In the genomic region with DNA sequence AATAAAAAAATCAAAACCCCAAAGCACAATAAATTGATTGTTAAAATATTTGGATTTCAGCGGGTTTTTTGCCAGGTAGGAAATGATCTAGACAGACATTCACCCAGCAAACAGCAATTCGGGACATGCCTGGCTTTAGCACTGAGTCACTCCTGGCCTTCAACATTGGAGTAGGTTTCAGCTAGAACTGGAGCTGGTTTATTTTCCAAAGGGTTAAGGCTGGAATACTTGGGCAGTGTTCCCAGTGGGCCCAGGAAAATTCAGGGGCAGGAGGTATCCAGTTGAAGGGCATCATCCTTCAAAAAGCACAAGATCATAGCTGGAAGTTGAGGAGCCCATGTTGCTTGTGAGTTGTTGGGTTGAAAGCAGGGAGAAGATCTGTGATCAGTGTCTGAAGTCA, we compare ENCODE assay signal across 20 cellular contexts. TPM values are rescaled to one million over a fixed set of nuclear protein-coding genes. Genes with fewer than 3 reads are reported as not detected.
A peak's percentile ranks its signal among the peaks of the same experiment; 100 is the strongest.
DNase-seq lines count a peak whose midpoint lies in the region; ATAC-seq and TF ChIP-seq lines count a peak whose summit lies in the region.
"Had no signal": no experiment of that assay in that cellular context is flagged by ENCODE, and none has a peak within 500 bp of the region (broad histone marks: within the 10 kb centered on the region; RNA-seq: fewer than 3 reads in every experiment).

No MANE protein-coding gene starts in this region.

- H3K79me2 ChIP-seq in hepatocyte, result no peaks in the 10 kb centered on the region

- H3K27me3 ChIP-seq in hepatocyte (no peaks in the 10 kb centered on the region), tibial artery (no peaks in the 10 kb centered on the region)
- H3K27me3 ChIP-seq: upper lobe of right lung had no signal

- no peak overlapping the region for H3K4me2 ChIP-seq in hepatocyte

- H3K9me3 ChIP-seq in hepatocyte (ENCODE audit: low read depth) (no peaks in the 10 kb centered on the region), tibial artery (no peaks in the 10 kb centered on the region)
- H3K9me3 ChIP-seq: upper lobe of right lung had no signal

- peaks cover 38% of the 10 kb centered on the region for H3K4me1 Mint-ChIP-seq in HFFc6 (ENCODE audit: low read depth)
- H3K4me1 Mint-ChIP-seq: naive B cell had no signal

- H3K4me3 Mint-ChIP-seq in HFFc6, result no peak overlapping the region
- H3K4me3 Mint-ChIP-seq: CD4-positive, alpha-beta memory T cell; naive B cell had no signal

- no peaks in the 10 kb centered on the region; the same call in 1 of the 2 replicates for H3K27me3 Mint-ChIP-seq in HFFc6 (ENCODE audit: insufficient read depth)
- H3K27me3 Mint-ChIP-seq: CD4-positive, alpha-beta memory T cell; naive B cell had no signal

- H2AFZ ChIP-seq in hepatocyte, result no peak overlapping the region

- 82% methylated on average over 2 of the region's 2 CpGs for WGBS in hepatocyte (ENCODE audit: low lambda C conversion rate, missing lambda C conversion rate)

- peak overlapping the region; percentile 77 for H3K27ac Mint-ChIP-seq in HFFc6
- H3K27ac Mint-ChIP-seq: CD4-positive, alpha-beta memory T cell; naive B cell had no signal

- H3K36me3 ChIP-seq in hepatocyte (replicated peaks; ENCODE audit: insufficient read depth, low read depth) (no peaks in the 10 kb centered on the region), tibial artery (peaks cover 0 to 32% (median 21%) of the 10 kb centered on the region in 3 donors)

- no peaks in the 10 kb centered on the region for H3K9me3 Mint-ChIP-seq in HFFc6
- H3K9me3 Mint-ChIP-seq: CD4-positive, alpha-beta memory T cell; naive B cell had no signal

- H4K20me1 ChIP-seq in hepatocyte (ENCODE audit: insufficient read depth, poor library complexity, severe bottlenecking), result no peaks in the 10 kb centered on the region

- in situ Hi-C loops in astrocyte of the spinal cord (cut with HindIII; ENCODE audit: low sequenced_read_pairs), result no loop called here

- H3K27ac ChIP-seq in hepatocyte (peak overlapping the region; percentile 26), tibial artery (peak overlapping the region; percentile 50 to 61)

- peak; percentile 8 for DNase-seq in HFFc6
- DNase-seq in astrocyte of the spinal cord (ENCODE audit: low read depth, low spot score), result peak; percentile 46
- DNase-seq in hepatocyte (ENCODE audit: low spot score), result no peak
- no peak for DNase-seq in tibial artery
- DNase-seq in foreskin melanocyte, result no peak
- DNase-seq in SHP77 treated with DMSO at 0.1 percent for 48 hours (lab: John Stamatoyannopoulos, UW), result no peak
- no peak for DNase-seq in left ventricle myocardium superior
- DNase-seq: activated CD4-positive, alpha-beta T cell treated with anti-CD3 and anti-CD28 coated beads for 4 hours; activated T-cell treated with anti-CD3 and anti-CD28 coated beads, Interleukin-2, amount 50 U/mL, for 1 hour; CD4-positive, alpha-beta memory T cell; KBM-7; kidney; naive B cell; NCI-H1417; NCI-H510A; retina; stimulated activated CD4-positive, alpha-beta T cell treated with anti-CD3 and anti-CD28 coated beads, Interleukin-1b, Interleukin-23, amount 100 ng/mL, for 48 hours; stimulated activated CD8-positive, alpha-beta memory T cell treated with anti-CD3 and anti-CD28 coated beads, Interleukin-4, amount 100 ng/mL, for 48 hours; upper lobe of right lung had no signal

- no peak for TF ChIP-seq CTCF in HFFc6 (IDR thresholded peaks at IDR 0.05)
- TF ChIP-seq CTCF in astrocyte of the spinal cord (IDR thresholded peaks at IDR 0.05; ENCODE audit: low read depth, low read length), result no peak
- TF ChIP-seq CTCF in hepatocyte (IDR thresholded peaks at IDR 0.05; ENCODE audit: poor library complexity), result no peak
- no peak for TF ChIP-seq CTCF in tibial artery (IDR thresholded peaks at IDR 0.05)

- H3K4me3 ChIP-seq in astrocyte of the spinal cord (ENCODE audit: low read depth, low read length) (no peak overlapping the region), hepatocyte (no peak overlapping the region), tibial artery (no peak overlapping the region)
- H3K4me3 ChIP-seq: upper lobe of right lung had no signal

- H3K9me2 ChIP-seq in hepatocyte (replicated peaks; ENCODE audit: insufficient read depth), result no peaks in the 10 kb centered on the region

- intact Hi-C loops in tibial artery (cut with DNase I; ENCODE audit: low total_unique reads), result loop anchor here (5.0 to 10.0 kb wide), 2 partner anchors 48 to 220 kb away; a partner anchor contains a TSS
- intact Hi-C loops in left ventricle myocardium superior (cut with micrococcal nuclease), result loop anchor here (2.0 kb wide), 1 partner anchor 220 kb away; no protein-coding TSS in a partner anchor

- no peak for ATAC-seq in left ventricle myocardium superior
- ATAC-seq: Panc1 had no signal

- H3K4me1 ChIP-seq in hepatocyte (ENCODE audit: insufficient read depth) (peaks cover 5% of the 10 kb centered on the region), tibial artery (peaks cover 0 to 23% (median 0%) of the 10 kb centered on the region in 4 donors)
- H3K4me1 ChIP-seq: upper lobe of right lung had no signal

- peaks cover 8% of the 10 kb centered on the region for H3K36me3 Mint-ChIP-seq in HFFc6 (ENCODE audit: low read depth)

RNA-seq across cellular contexts. Expression of a gene that starts 41.0 kb away (rescaled TPM):
- total RNA-seq in HFFc6 (2021; fragmentation: NEBNext Ultra II Directional; extraction: Animal tissue kit (Norgen Biotek cat#: 25700)), result 1 to 10 TPM; 6.8 to 7.8 (median 7.1) TPM
- 23.4 and 24.0 TPM in 2 replicates for total RNA-seq in hepatocyte
- 9.7 and 11.4 TPM in 2 replicates for polyA plus RNA-seq in hepatocyte
- total RNA-seq in left ventricle myocardium superior, result 6.0 TPM

RNA-seq across cellular contexts. Expression of a gene that starts 42.9 kb away (rescaled TPM):
- total RNA-seq in HFFc6 (2021; fragmentation: NEBNext Ultra II Directional; extraction: Animal tissue kit (Norgen Biotek cat#: 25700)), result 100 to 1,000 TPM in 4 of 6 experiments, 10 to 100 TPM in 2; 83.4 to 121 (median 110) TPM
- total RNA-seq in hepatocyte (170 and 185 TPM in 2 replicates), left ventricle myocardium superior (113 TPM)
- polyA plus RNA-seq in hepatocyte, result 260 and 263 TPM in 2 replicates

Comparison
In these comparisons a context has a peak if more than half of its experiments do, and no peak if none do; other contexts are left out.
1. DNase-seq: peak in HFFc6 (single experiment) and astrocyte of the spinal cord (single experiment); none in hepatocyte (single experiment), tibial artery (0 of 2), foreskin melanocyte (single experiment), SHP77 treated with DMSO at 0.1 percent for 48 hours (single experiment) and left ventricle myocardium superior (single experiment).